8 cellular contexts compared by ENCODE assay signal in the genomic region with DNA sequence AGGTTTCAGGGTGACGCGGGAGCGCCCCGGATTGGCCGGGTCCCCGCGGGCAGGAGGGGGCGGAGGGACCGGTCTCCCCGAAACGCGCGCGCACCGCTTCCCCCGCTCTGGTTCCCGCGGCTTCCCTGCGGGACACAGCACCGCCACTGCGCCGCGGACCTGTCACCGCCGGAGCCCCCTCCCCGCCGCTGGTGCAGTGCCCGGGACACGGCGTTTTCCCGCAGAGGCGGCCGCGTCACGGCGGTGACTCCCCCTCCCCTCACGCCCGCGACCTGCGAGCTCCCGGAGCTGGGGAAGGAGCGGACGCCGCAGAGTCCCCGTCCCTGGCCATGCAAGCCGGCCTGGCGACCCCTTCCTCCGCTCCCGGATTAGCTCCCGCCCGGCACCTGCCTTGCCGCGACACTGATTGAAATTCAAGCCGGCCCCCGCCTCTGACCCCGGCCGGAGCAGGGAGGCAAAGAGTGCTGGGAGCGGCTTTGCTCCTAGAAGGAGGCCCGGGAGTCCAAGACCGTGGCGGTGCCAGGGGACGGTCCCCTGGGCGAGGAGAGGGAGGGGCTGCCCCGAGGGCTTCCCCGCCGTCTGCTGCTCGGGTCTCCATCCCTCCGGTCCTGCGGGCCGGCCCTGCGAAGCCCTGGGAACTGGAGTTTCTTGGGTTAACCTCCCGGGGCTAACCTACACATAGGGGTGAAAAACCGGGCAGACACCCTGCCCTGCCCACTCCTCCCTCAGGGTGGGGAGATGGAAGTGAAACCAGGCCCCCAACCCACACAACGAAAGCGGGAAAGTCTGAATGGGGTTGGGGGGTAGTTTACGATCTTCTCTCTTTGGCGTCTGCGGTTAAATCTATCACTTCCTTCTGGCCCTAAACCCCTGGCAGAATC. TPM values are rescaled to one million over a fixed set of nuclear protein-coding genes. Genes with fewer than 3 reads are reported as not detected.
DNase-seq lines count a peak whose midpoint lies in the region; ATAC-seq, FAIRE-seq and TF ChIP-seq lines count a peak whose summit lies in the region.

No MANE protein-coding gene starts in this region.

- H2BK5ac ChIP-seq in mesendoderm (ENCODE audit: low read length) = no peak overlapping the region

- peak overlapping the region; percentile 52 for H3K56ac ChIP-seq in mesendoderm (ENCODE audit: low read length)

- intact Hi-C loops in OCI-LY7 (cut with micrococcal nuclease; ENCODE audit: unreplicated experiment) = no loop called here

- H2AFZ ChIP-seq in OCI-LY7 (ENCODE audit: low read length) = no peak overlapping the region

- H3K27ac Mint-ChIP-seq in type B pancreatic cell = peak overlapping the region; percentile 85

- no peak overlapping the region for H2BK120ac ChIP-seq in mesendoderm (ENCODE audit: low read depth, low read length)

- no peak overlapping the region for H4K8ac ChIP-seq in mesendoderm (ENCODE audit: low read depth, low read length)

- no peaks in the 10 kb centered on the region for H3K9me3 ChIP-seq in OCI-LY7 (ENCODE audit: low read length)

- H3K27ac ChIP-seq in OCI-LY7 (ENCODE audit: low read depth, low read length, poor library complexity, severe bottlenecking) = no peak overlapping the region
- no peak overlapping the region for H3K27ac ChIP-seq in mesendoderm (ENCODE audit: low read depth, low read length)

- H3K36me3 ChIP-seq in OCI-LY7 (ENCODE audit: insufficient read depth, low read length) (no peaks in the 10 kb centered on the region), bronchial epithelial cell (ENCODE audit: control insufficient read depth, insufficient read depth, low read length) (no peaks in the 10 kb centered on the region), mesendoderm (ENCODE audit: control insufficient read depth, insufficient read depth, low read length) (no peaks in the 10 kb centered on the region)

- peak overlapping the region; percentile 11 for H3K18ac ChIP-seq in mesendoderm (ENCODE audit: low read length)

- peak overlapping the region; percentile 57 for H3K23ac ChIP-seq in mesendoderm (ENCODE audit: low read length)

- FAIRE-seq in bronchial epithelial cell (lab: Jason Lieb, UNC) = no peak

- WGBS in mesendoderm (ENCODE audit: extremely low coverage, insufficient coverage, low lambda C conversion rate) = no CpG with 5 or more reads among the region's 78 CpGs

- POLR2A ChIA-PET in GM10248 (lab: Yijun Ruan, JAX) (no interaction called here), OCI-LY7 (lab: Charles Lee) (no interaction called here)

- H3K4ac ChIP-seq in mesendoderm (ENCODE audit: low read depth, low read length) = no peak overlapping the region

- H2AK5ac ChIP-seq in mesendoderm (ENCODE audit: low read length) = no peak overlapping the region

- peak overlapping the region; percentile 84 for H3K4me3 Mint-ChIP-seq in type B pancreatic cell

- H3K4me2 ChIP-seq in OCI-LY7 (ENCODE audit: low read length) (peak overlapping the region; percentile 57), mesendoderm (ENCODE audit: low read length) (peak overlapping the region; percentile 91)

- TF ChIP-seq CTCF in GM10248 (IDR thresholded peaks at IDR 0.05; ENCODE audit: control extremely low read depth, extremely low read depth, low read depth, missing control alignments) = no peak
- no peak for TF ChIP-seq CTCF in OCI-LY7 (conservative IDR thresholded peaks at IDR 0.05; ENCODE audit: low read length)
- TF ChIP-seq CTCF in bronchial epithelial cell (IDR thresholded peaks at IDR 0.05; ENCODE audit: insufficient read depth, low read length, severe bottlenecking) = no peak
- TF ChIP-seq CTCF in type B pancreatic cell (conservative IDR thresholded peaks at IDR 0.05) = no peak

- peaks cover 83% of the 10 kb centered on the region for H3K27me3 Mint-ChIP-seq in type B pancreatic cell

- peaks cover 10% of the 10 kb centered on the region for H3K4me1 ChIP-seq in OCI-LY7 (ENCODE audit: insufficient read depth, low read length, poor library complexity, severe bottlenecking)
- H3K4me1 ChIP-seq in mesendoderm (ENCODE audit: control insufficient read depth, low read depth, low read length) = peaks cover 8% of the 10 kb centered on the region

- H3K4me3 ChIP-seq in OCI-LY7 (ENCODE audit: low read depth, low read length, poor library complexity, severe bottlenecking) (no peak overlapping the region), bronchial epithelial cell (ENCODE audit: low read depth, low read length) (peak overlapping the region; percentile 22), mesendoderm (ENCODE audit: low read length) (peak overlapping the region; percentile 41)

- H4K5ac ChIP-seq in mesendoderm (ENCODE audit: low read length) = no peak overlapping the region

- H3K9me2 ChIP-seq in OCI-LY7 (ENCODE audit: insufficient read depth, low read length) = no peaks in the 10 kb centered on the region

- H3K27me3 ChIP-seq in bronchial epithelial cell (ENCODE audit: control insufficient read depth, insufficient read depth, low read length) = peaks cover 46% of the 10 kb centered on the region
- peaks cover 2% of the 10 kb centered on the region for H3K27me3 ChIP-seq in mesendoderm (ENCODE audit: insufficient read depth, low read length, poor library complexity)

- DNase-seq in GM10248 (ENCODE audit: extremely low spot score) (peak; percentile 52), OCI-LY7 (ENCODE audit: low spot score) (no peak), bronchial epithelial cell (ENCODE audit: low read depth) (no peak), mesendoderm (peak; percentile 65), type B pancreatic cell (ENCODE audit: extremely low spot score, unreplicated experiment) (no peak), NCI-H1694 treated with DMSO at 0.1 percent for 48 hours (lab: John Stamatoyannopoulos, UW) (no peak), GM03348 (ENCODE audit: low spot score) (no peak)

- H4K20me1 ChIP-seq in OCI-LY7 (ENCODE audit: insufficient read depth, low read length) = no peaks in the 10 kb centered on the region

- H3K9ac ChIP-seq in mesendoderm (ENCODE audit: low read length) = peak overlapping the region; percentile 55

- ATAC-seq in HG03442 (IDR thresholded peaks at IDR 0.05; ENCODE audit: unreplicated experiment) = no peak

- peaks cover 23% of the 10 kb centered on the region for H3K4me1 Mint-ChIP-seq in type B pancreatic cell (ENCODE audit: unreplicated experiment)

- H3K79me2 ChIP-seq in OCI-LY7 (ENCODE audit: insufficient read depth, low read depth, low read length) (no peaks in the 10 kb centered on the region), mesendoderm (ENCODE audit: control insufficient read depth, insufficient read depth, low read length) (no peaks in the 10 kb centered on the region)

- H3K36me3 Mint-ChIP-seq in type B pancreatic cell = no peaks in the 10 kb centered on the region

- CTCF ChIA-PET in GM10248 (lab: Yijun Ruan, JAX) (no interaction called here), OCI-LY7 (lab: Charles Lee; ENCODE audit: unreplicated experiment) (no interaction called here)

- H3K79me1 ChIP-seq in mesendoderm (ENCODE audit: low read length) = no peaks in the 10 kb centered on the region

- H3K9me3 Mint-ChIP-seq in type B pancreatic cell = no peaks in the 10 kb centered on the region

- no peak overlapping the region for H2BK15ac ChIP-seq in mesendoderm (replicated peaks; ENCODE audit: low read depth)

- no TSS peak for BruUV-seq in OCI-LY7 (replicated peaks; lab: Mats Ljungman, UMichigan)

RNA-seq across cellular contexts. Expression of gene RHBDL3, which starts 1.0 kb away (rescaled TPM):
- not detected in 2 replicates for total RNA-seq in OCI-LY7 (2014; rRNA removed; shearing (Covaris generic))
- total RNA-seq in OCI-LY7 (2022) (0.15 TPM in 1 of 2 replicates, not detected in the other), bronchial epithelial cell (not detected in 2 replicates), type B pancreatic cell (ENCODE audit: low replicate concordance) (1.4 and 4.4 TPM in 2 replicates)
- polyA plus RNA-seq in mesendoderm (2013, experiment 1 of 2) = 0.72 TPM
- polyA plus RNA-seq in mesendoderm (2013, experiment 2 of 2) = 0.69 TPM

Comparison
In these comparisons a context has a peak if more than half of its experiments do, and no peak if none do; other contexts are left out.
1. DNase-seq: peak in GM10248 (single experiment) and mesendoderm (single experiment); none in OCI-LY7 (single experiment), bronchial epithelial cell (single experiment), type B pancreatic cell (single experiment), NCI-H1694 treated with DMSO at 0.1 percent for 48 hours (single experiment) and GM03348 (single experiment).